24 cellular contexts compared by ENCODE assay signal in the genomic region with DNA sequence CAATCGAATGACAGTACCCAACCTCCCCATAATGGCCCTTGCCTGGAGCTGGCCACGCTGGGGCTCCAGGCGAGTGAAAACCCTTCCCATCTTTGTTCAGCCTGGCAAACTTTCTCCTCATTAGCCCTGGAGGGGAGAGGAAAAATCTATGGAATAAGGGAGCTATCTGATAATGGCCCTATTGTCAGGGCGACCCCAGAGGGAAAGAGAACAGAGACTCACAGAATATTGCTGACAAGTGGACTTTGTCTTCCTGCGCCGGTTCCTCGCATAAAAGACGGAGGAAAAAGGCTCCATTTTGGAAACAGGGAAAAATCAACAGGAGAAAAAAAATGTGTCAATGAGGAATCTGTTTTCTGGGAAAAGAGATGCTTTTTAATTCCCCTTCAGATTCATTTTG. TPM values are rescaled to one million over a fixed set of nuclear protein-coding genes. Genes with fewer than 3 reads are reported as not detected.
DNase-seq lines count a peak whose midpoint lies in the region; ATAC-seq, FAIRE-seq and TF ChIP-seq lines count a peak whose summit lies in the region.
"Had no signal": no experiment of that assay in that cellular context is flagged by ENCODE, and none has a peak within 500 bp of the region (broad histone marks: within the 10 kb centered on the region; RNA-seq: fewer than 3 reads in every experiment).

No MANE protein-coding gene starts in this region.

- TF ChIP-seq CTCF in WTC11 (IDR thresholded peaks at IDR 0.05): no peak

- FAIRE-seq in HTR-8/SVneo (lab: Jason Lieb, UNC): no peak

- H3K4me1 ChIP-seq in ectodermal cell (ENCODE audit: control insufficient read depth, insufficient read depth, low read length): peaks cover 22% of the 10 kb centered on the region
- H3K4me1 ChIP-seq: heart right ventricle, Peyer's patch, tibial artery had no signal

- peak overlapping the region; percentile 53; the same call in 1 of the 2 replicates for H3K27ac Mint-ChIP-seq in WTC11
- H3K27ac Mint-ChIP-seq: activated CD8-positive, alpha-beta T cell treated with anti-CD3 and anti-CD28 coated beads for 36 hours; activated naive CD8-positive, alpha-beta T cell treated with anti-CD3 and anti-CD28 coated beads for 36 hours; stimulated activated naive CD8-positive, alpha-beta T cell treated with anti-CD3 and anti-CD28 coated beads, Interleukin-15, Interleukin-2, amounts not matched to agents 100 ng/mL and 50 ng/mL, for 24 hours had no signal

- H3K36me3 ChIP-seq in ectodermal cell (ENCODE audit: control insufficient read depth, insufficient read depth, low read length): no peaks in the 10 kb centered on the region
- H3K36me3 ChIP-seq: heart right ventricle, MG63, Peyer's patch, tibial artery had no signal

- no peaks in the 10 kb centered on the region for H3K9me3 Mint-ChIP-seq in WTC11
- H3K9me3 Mint-ChIP-seq: stimulated activated naive CD8-positive, alpha-beta T cell treated with anti-CD3 and anti-CD28 coated beads, Interleukin-15, Interleukin-2, amounts not matched to agents 100 ng/mL and 50 ng/mL, for 24 hours had no signal

- no peaks in the 10 kb centered on the region for H3K4me1 Mint-ChIP-seq in WTC11
- H3K4me1 Mint-ChIP-seq: activated naive CD8-positive, alpha-beta T cell treated with anti-CD3 and anti-CD28 coated beads for 36 hours had no signal

- no peak for DNase-seq in WTC11 (ENCODE audit: low spot score)
- DNase-seq in midbrain (lab: John Stamatoyannopoulos, UW): peak; percentile 72
- peak in 23 of 49 donors; percentile 24 to 69 (median 46) for DNase-seq in substantia nigra (lab: John Stamatoyannopoulos, UW)
- no peak for DNase-seq in CD1c-positive myeloid dendritic cell (ENCODE audit: extremely low spot score)
- no peak for DNase-seq in activated T-cell treated with anti-CD3 and anti-CD28 coated beads for 4 hours
- no peak for DNase-seq in HTR-8/SVneo (ENCODE audit: insufficient read length, low spot score)
- DNase-seq: ACHN; activated CD4-positive, alpha-beta T cell treated with anti-CD3 and anti-CD28 coated beads for 1 hour; activated CD8-positive, alpha-beta T cell treated with anti-CD3 and anti-CD28 coated beads for 36 hours; activated effector memory CD4-positive, alpha-beta T cell treated with Interleukin-2 at 50 U/mL for 16 hours; activated naive CD8-positive, alpha-beta T cell treated with anti-CD3 and anti-CD28 coated beads for 36 hours; KG1; MG63; NCI-H2029; NCI-H526 treated with DMSO at 0.1 percent for 48 hours; tibial artery had no signal

- no peaks in the 10 kb centered on the region for H3K27me3 Mint-ChIP-seq in WTC11 (ENCODE audit: low read depth)

- H3K27me3 ChIP-seq in ectodermal cell (ENCODE audit: control insufficient read depth, insufficient read depth, low read length, poor library complexity, severe bottlenecking): no peaks in the 10 kb centered on the region
- H3K27me3 ChIP-seq: MG63, Peyer's patch had no signal

- no peaks in the 10 kb centered on the region for H3K9me3 ChIP-seq in ectodermal cell (ENCODE audit: control insufficient read depth, low read length)
- H3K9me3 ChIP-seq: MG63, Peyer's patch had no signal

- no peaks in the 10 kb centered on the region for H3K36me3 Mint-ChIP-seq in WTC11
- H3K36me3 Mint-ChIP-seq: activated naive CD8-positive, alpha-beta T cell treated with anti-CD3 and anti-CD28 coated beads for 36 hours had no signal

- 73 to 76% methylated on average over 8 of the region's 8 CpGs for WGBS in ectodermal cell, 2 experiments

- POLR2A ChIA-PET in WTC11 (lab: Charles Lee): no interaction called here

- no peak overlapping the region for H3K4me3 ChIP-seq in ectodermal cell (ENCODE audit: insufficient read depth, low read depth, low read length)
- H3K4me3 ChIP-seq: heart right ventricle, lung, MG63, Peyer's patch, skin epidermis, tibial artery had no signal

- no peak overlapping the region for H3K4me3 Mint-ChIP-seq in WTC11
- H3K4me3 Mint-ChIP-seq: activated CD8-positive, alpha-beta T cell treated with anti-CD3 and anti-CD28 coated beads for 36 hours; activated naive CD8-positive, alpha-beta T cell treated with anti-CD3 and anti-CD28 coated beads for 36 hours; stimulated activated naive CD8-positive, alpha-beta T cell treated with anti-CD3 and anti-CD28 coated beads, Interleukin-15, Interleukin-2, amounts not matched to agents 100 ng/mL and 50 ng/mL, for 24 hours had no signal

- CTCF ChIA-PET in WTC11 (lab: Charles Lee): interaction anchor here (1.0 to 5.3 kb wide), 8 partner anchors 9 to 77 kb away, joined by 3 to 24 read pairs (median 4); no protein-coding TSS in a partner anchor

- ATAC-seq in WTC11: no peak
- ATAC-seq in GM18517 (IDR thresholded peaks at IDR 0.05; ENCODE audit: unreplicated experiment): no peak
- ATAC-seq: activated CD8-positive, alpha-beta T cell treated with anti-CD3 and anti-CD28 coated beads for 36 hours; HCT116; heart right ventricle had no signal

- peak overlapping the region; percentile 81 for H3K27ac ChIP-seq in ectodermal cell (ENCODE audit: insufficient read depth, low read depth, low read length, poor library complexity, severe bottlenecking)
- peak overlapping the region; percentile 96 for H3K27ac ChIP-seq in substantia nigra (ENCODE audit: low read depth, low read length, poor library complexity, severe bottlenecking)
- H3K27ac ChIP-seq: heart right ventricle, Peyer's patch, tibial artery had no signal

TF ChIP-seq in WTC11, 78 proteins besides CTCF, POLR2A, EP300 and RAD21:
- TF ChIP-seq JAZF1 (CRISPR knock-in tag; IDR thresholded peaks at IDR 0.05): no peak
- TF ChIP-seq, protein P1, sequence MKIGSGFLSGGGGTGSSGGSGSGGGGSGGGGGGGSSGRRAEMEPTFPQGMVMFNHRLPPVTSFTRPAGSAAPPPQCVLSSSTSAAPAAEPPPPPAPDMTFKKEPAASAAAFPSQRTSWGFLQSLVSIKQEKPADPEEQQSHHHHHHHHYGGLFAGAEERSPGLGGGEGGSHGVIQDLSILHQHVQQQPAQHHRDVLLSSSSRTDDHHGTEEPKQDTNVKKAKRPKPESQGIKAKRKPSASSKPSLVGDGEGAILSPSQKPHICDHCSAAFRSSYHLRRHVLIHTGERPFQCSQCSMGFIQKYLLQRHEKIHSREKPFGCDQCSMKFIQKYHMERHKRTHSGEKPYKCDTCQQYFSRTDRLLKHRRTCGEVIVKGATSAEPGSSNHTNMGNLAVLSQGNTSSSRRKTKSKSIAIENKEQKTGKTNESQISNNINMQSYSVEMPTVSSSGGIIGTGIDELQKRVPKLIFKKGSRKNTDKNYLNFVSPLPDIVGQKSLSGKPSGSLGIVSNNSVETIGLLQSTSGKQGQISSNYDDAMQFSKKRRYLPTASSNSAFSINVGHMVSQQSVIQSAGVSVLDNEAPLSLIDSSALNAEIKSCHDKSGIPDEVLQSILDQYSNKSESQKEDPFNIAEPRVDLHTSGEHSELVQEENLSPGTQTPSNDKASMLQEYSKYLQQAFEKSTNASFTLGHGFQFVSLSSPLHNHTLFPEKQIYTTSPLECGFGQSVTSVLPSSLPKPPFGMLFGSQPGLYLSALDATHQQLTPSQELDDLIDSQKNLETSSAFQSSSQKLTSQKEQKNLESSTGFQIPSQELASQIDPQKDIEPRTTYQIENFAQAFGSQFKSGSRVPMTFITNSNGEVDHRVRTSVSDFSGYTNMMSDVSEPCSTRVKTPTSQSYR (CRISPR knock-in tag; IDR thresholded peaks at IDR 0.05): no peak
- TF ChIP-seq ESRRA (CRISPR knock-in tag; IDR thresholded peaks at IDR 0.05; ENCODE audit: borderline replicate concordance): no peak
- no peak for TF ChIP-seq ZBTB21 (CRISPR knock-in tag; IDR thresholded peaks at IDR 0.05; ENCODE audit: borderline replicate concordance)

RNA-seq across cellular contexts. Expression of a gene that starts 13.0 kb away (rescaled TPM):
- 15.5 to 17.2 TPM (median 16.1 TPM) in 3 replicates for total RNA-seq in WTC11 (2021)
- 5.0 TPM for polyA plus RNA-seq in ectodermal cell (2013, experiment 1 of 4)
- 4.1 TPM for polyA plus RNA-seq in ectodermal cell (2013, experiment 2 of 4)
- polyA plus RNA-seq in ectodermal cell (2013, experiment 3 of 4): 3.8 TPM
- polyA plus RNA-seq in ectodermal cell (2013, experiment 4 of 4): 3.2 TPM
- total RNA-seq: activated CD8-positive, alpha-beta T cell treated with anti-CD3 and anti-CD28 coated beads for 36 hours had no signal
